In genomic region chr7:48280100-48280499, GRCh38 we compare ENCODE assay signal across 19 cellular contexts.
DNase-seq lines count a peak whose midpoint lies in the region; ATAC-seq and TF ChIP-seq lines count a peak whose summit lies in the region.
"Had no signal": no experiment of that assay in that cellular context is flagged by ENCODE, and none has a peak within 500 bp of the region (broad histone marks: within the 10 kb centered on the region; RNA-seq: fewer than 3 reads in every experiment).

No MANE protein-coding gene starts in this region.

- no peak overlapping the region for H2AFZ ChIP-seq in H9 (ENCODE audit: low read length)

- H3K18ac ChIP-seq in H9 (ENCODE audit: insufficient read length, low read depth, low read length) = no peak overlapping the region

- no peaks in the 10 kb centered on the region for H3K23me2 ChIP-seq in H9 (ENCODE audit: insufficient read length, low read depth, low read length, poor library complexity, severe bottlenecking)

- H2BK12ac ChIP-seq in H9 (ENCODE audit: insufficient read length, low read depth, low read length) = no peak overlapping the region

- no peak overlapping the region for H3K27ac Mint-ChIP-seq in activated naive CD8-positive, alpha-beta T cell treated with anti-CD3 and anti-CD28 coated beads, Interleukin-2, amount 50 U/mL, for 24 hours
- H3K27ac Mint-ChIP-seq in activated naive CD8-positive, alpha-beta T cell treated with anti-CD3 and anti-CD28 coated beads for 36 hours = no peak overlapping the region
- H3K27ac Mint-ChIP-seq in stimulated activated naive CD8-positive, alpha-beta T cell treated with anti-CD3 and anti-CD28 coated beads, Interleukin-15, amount 100 ng/mL, for 72 hours = no peak overlapping the region
- no peak overlapping the region for H3K27ac Mint-ChIP-seq in H9
- H3K27ac Mint-ChIP-seq: activated naive CD4-positive, alpha-beta T cell treated with anti-CD3 and anti-CD28 coated beads, Interleukin-2, amount 50 U/mL, for 24 hours; dendritic cell treated with granulocyte-macrophage colony-stimulating factor and Interleukin-4, amounts not matched to agents 40 ng/mL and 50 ng/mL, for 4 days had no signal

- H4K20me1 ChIP-seq in H9 (ENCODE audit: control insufficient read depth, insufficient read depth, insufficient read length) = no peaks in the 10 kb centered on the region

- no peak overlapping the region for H3K4ac ChIP-seq in H9 (ENCODE audit: low read depth, low read length)

- H3K27ac ChIP-seq in RWPE2 (ENCODE audit: poor library complexity, severe bottlenecking) (peak overlapping the region; percentile 27), H9 (ENCODE audit: insufficient read length, low read depth, low read length) (no peak overlapping the region)
- H3K27ac ChIP-seq: gastroesophageal sphincter, upper lobe of left lung had no signal

- ATAC-seq in activated naive CD8-positive, alpha-beta T cell treated with anti-CD3 and anti-CD28 coated beads, Interleukin-2, amount 50 U/mL, for 24 hours = peak; percentile 57
- peak; percentile 99 for ATAC-seq in RWPE2 (ENCODE audit: low read depth)
- ATAC-seq in stimulated activated naive CD8-positive, alpha-beta T cell treated with anti-CD3 and anti-CD28 coated beads, Interleukin-15, amount 100 ng/mL, for 72 hours = peak; percentile 59
- ATAC-seq: gastroesophageal sphincter had no signal

- no peak overlapping the region for H4K91ac ChIP-seq in H9 (ENCODE audit: insufficient read length, low read depth, low read length)

- no peak for TF ChIP-seq CTCF in RWPE2 (IDR thresholded peaks at IDR 0.05; ENCODE audit: poor library complexity, severe bottlenecking)
- TF ChIP-seq CTCF in fibroblast of mammary gland (conservative IDR thresholded peaks at IDR 0.05; ENCODE audit: control insufficient read depth, insufficient read depth, low read depth, low read length) = no peak
- TF ChIP-seq CTCF in H9 (conservative IDR thresholded peaks at IDR 0.05) = no peak

- no CpG with 5 or more reads among the region's 2 CpGs for WGBS in H9 (ENCODE audit: extremely low coverage, insufficient read length, low lambda C conversion rate)

- no peak overlapping the region for H3K4me2 ChIP-seq in H9 (ENCODE audit: insufficient read depth, insufficient read length, low read length)

- no peak overlapping the region for H3T11ph ChIP-seq in H9 (ENCODE audit: low read length)

- no peak overlapping the region for H2BK20ac ChIP-seq in H9 (ENCODE audit: low read depth, low read length, poor library complexity, severe bottlenecking)

- no peak overlapping the region for H2AK5ac ChIP-seq in H9 (ENCODE audit: insufficient read length, low read length)

- H3K9me3 ChIP-seq in RWPE2 (ENCODE audit: severe bottlenecking) = no peaks in the 10 kb centered on the region
- H3K9me3 ChIP-seq in H9 (ENCODE audit: control insufficient read depth, low read depth, low read length) = no peaks in the 10 kb centered on the region
- H3K9me3 ChIP-seq: gastroesophageal sphincter, upper lobe of left lung had no signal

- H3K27me3 Mint-ChIP-seq in activated naive CD8-positive, alpha-beta T cell treated with anti-CD3 and anti-CD28 coated beads, Interleukin-2, amount 50 U/mL, for 24 hours = peaks cover 9% of the 10 kb centered on the region
- peaks cover 7% of the 10 kb centered on the region for H3K27me3 Mint-ChIP-seq in activated naive CD8-positive, alpha-beta T cell treated with anti-CD3 and anti-CD28 coated beads for 36 hours
- H3K27me3 Mint-ChIP-seq in stimulated activated naive CD8-positive, alpha-beta T cell treated with anti-CD3 and anti-CD28 coated beads, Interleukin-15, amount 100 ng/mL, for 72 hours = peaks cover 27% of the 10 kb centered on the region
- no peaks in the 10 kb centered on the region for H3K27me3 Mint-ChIP-seq in H9 (ENCODE audit: low read depth)
- H3K27me3 Mint-ChIP-seq: dendritic cell treated with granulocyte-macrophage colony-stimulating factor and Interleukin-4, amounts not matched to agents 40 ng/mL and 50 ng/mL, for 4 days had no signal

- H2BK5ac ChIP-seq in H9 (ENCODE audit: insufficient read length, low read length) = no peak overlapping the region

- H2BK15ac ChIP-seq in H9 (ENCODE audit: low read depth, low read length) = no peak overlapping the region

- no peak overlapping the region for H3K9ac ChIP-seq in H9 (ENCODE audit: extremely low read depth, insufficient read length, low read length)

- no peaks in the 10 kb centered on the region for H3K36me3 ChIP-seq in RWPE2 (ENCODE audit: low read depth)
- H3K36me3 ChIP-seq: gastroesophageal sphincter, upper lobe of left lung had no signal

- H3K4me3 Mint-ChIP-seq in activated naive CD8-positive, alpha-beta T cell treated with anti-CD3 and anti-CD28 coated beads, Interleukin-2, amount 50 U/mL, for 24 hours = no peak overlapping the region
- H3K4me3 Mint-ChIP-seq in activated naive CD8-positive, alpha-beta T cell treated with anti-CD3 and anti-CD28 coated beads for 36 hours = no peak overlapping the region
- H3K4me3 Mint-ChIP-seq in stimulated activated naive CD8-positive, alpha-beta T cell treated with anti-CD3 and anti-CD28 coated beads, Interleukin-15, amount 100 ng/mL, for 72 hours = no peak overlapping the region
- no peak overlapping the region for H3K4me3 Mint-ChIP-seq in H9
- H3K4me3 Mint-ChIP-seq: activated naive CD4-positive, alpha-beta T cell treated with anti-CD3 and anti-CD28 coated beads, Interleukin-2, amount 50 U/mL, for 24 hours; dendritic cell treated with granulocyte-macrophage colony-stimulating factor and Interleukin-4, amounts not matched to agents 40 ng/mL and 50 ng/mL, for 4 days had no signal

- no peak overlapping the region for H4K5ac ChIP-seq in H9 (ENCODE audit: insufficient read length, low read depth, low read length)

- H3K4me3 ChIP-seq in RWPE2 (ENCODE audit: severe bottlenecking) = no peak overlapping the region
- no peak overlapping the region for H3K4me3 ChIP-seq in fibroblast of mammary gland (ENCODE audit: control insufficient read depth, low read depth, low read length)
- H3K4me3 ChIP-seq: gastroesophageal sphincter, upper lobe of left lung had no signal

- H3K4me1 ChIP-seq in RWPE2 (ENCODE audit: insufficient read depth, poor library complexity, severe bottlenecking) (peaks cover 18% of the 10 kb centered on the region), H9 (ENCODE audit: insufficient read depth, low read length) (no peaks in the 10 kb centered on the region)
- H3K4me1 ChIP-seq: gastroesophageal sphincter, upper lobe of left lung had no signal

- no peak overlapping the region for H3K56ac ChIP-seq in H9 (ENCODE audit: insufficient read length, low read depth, low read length)

- H3K79me1 ChIP-seq in H9 (ENCODE audit: insufficient read depth, low read depth, low read length, poor library complexity, severe bottlenecking) = no peaks in the 10 kb centered on the region

- no peaks in the 10 kb centered on the region for H3K27me3 ChIP-seq in RWPE2 (ENCODE audit: insufficient read depth, poor library complexity, severe bottlenecking)
- no peaks in the 10 kb centered on the region for H3K27me3 ChIP-seq in H9 (ENCODE audit: insufficient read depth, low read length)
- H3K27me3 ChIP-seq: gastroesophageal sphincter, upper lobe of left lung had no signal

- peaks cover 8% of the 10 kb centered on the region for H3K4me1 Mint-ChIP-seq in activated naive CD8-positive, alpha-beta T cell treated with anti-CD3 and anti-CD28 coated beads, Interleukin-2, amount 50 U/mL, for 24 hours
- no peaks in the 10 kb centered on the region for H3K4me1 Mint-ChIP-seq in activated naive CD8-positive, alpha-beta T cell treated with anti-CD3 and anti-CD28 coated beads for 36 hours
- no peaks in the 10 kb centered on the region for H3K4me1 Mint-ChIP-seq in stimulated activated naive CD8-positive, alpha-beta T cell treated with anti-CD3 and anti-CD28 coated beads, Interleukin-15, amount 100 ng/mL, for 72 hours
- H3K4me1 Mint-ChIP-seq in H9 = no peaks in the 10 kb centered on the region
- H3K4me1 Mint-ChIP-seq: activated naive CD4-positive, alpha-beta T cell treated with anti-CD3 and anti-CD28 coated beads, Interleukin-2, amount 50 U/mL, for 24 hours had no signal

- H3K14ac ChIP-seq in H9 (ENCODE audit: insufficient read depth, low read length) = no peak overlapping the region

- DNase-seq in activated naive CD8-positive, alpha-beta T cell treated with anti-CD3 and anti-CD28 coated beads, Interleukin-2, amount 50 U/mL, for 24 hours = no peak
- DNase-seq in activated naive CD8-positive, alpha-beta T cell treated with anti-CD3 and anti-CD28 coated beads for 36 hours = no peak
- no peak for DNase-seq in RWPE2 (ENCODE audit: low spot score)
- DNase-seq in fibroblast of mammary gland (ENCODE audit: low read depth) = peak; percentile 82
- no peak for DNase-seq in stimulated activated naive CD8-positive, alpha-beta T cell treated with anti-CD3 and anti-CD28 coated beads, Interleukin-15, amount 100 ng/mL, for 72 hours
- DNase-seq in kidney tubule cell (ENCODE audit: low spot score) = no peak
- no peak for DNase-seq in H9
- no peak for DNase-seq in NCI-H1105 (lab: John Stamatoyannopoulos, UW)
- DNase-seq: activated CD8-positive, alpha-beta memory T cell treated with anti-CD3 and anti-CD28 coated beads for 24 hours; AML-193; Karpas-422; NCI-H187; posterior cingulate gyrus; SHP77; stimulated activated CD8-positive, alpha-beta memory T cell treated with anti-CD3 and anti-CD28 coated beads, Interleukin-4, amount 100 ng/mL, for 48 hours; upper lobe of left lung had no signal

- H3K9me3 Mint-ChIP-seq in activated naive CD8-positive, alpha-beta T cell treated with anti-CD3 and anti-CD28 coated beads, Interleukin-2, amount 50 U/mL, for 24 hours = no peaks in the 10 kb centered on the region
- H3K9me3 Mint-ChIP-seq in activated naive CD8-positive, alpha-beta T cell treated with anti-CD3 and anti-CD28 coated beads for 36 hours = no peaks in the 10 kb centered on the region
- no peaks in the 10 kb centered on the region for H3K9me3 Mint-ChIP-seq in stimulated activated naive CD8-positive, alpha-beta T cell treated with anti-CD3 and anti-CD28 coated beads, Interleukin-15, amount 100 ng/mL, for 72 hours
- no peaks in the 10 kb centered on the region for H3K9me3 Mint-ChIP-seq in H9
- H3K9me3 Mint-ChIP-seq: activated naive CD4-positive, alpha-beta T cell treated with anti-CD3 and anti-CD28 coated beads, Interleukin-2, amount 50 U/mL, for 24 hours; dendritic cell treated with granulocyte-macrophage colony-stimulating factor and Interleukin-4, amounts not matched to agents 40 ng/mL and 50 ng/mL, for 4 days had no signal

- H3K23ac ChIP-seq in H9 (ENCODE audit: insufficient read length, low read depth, low read length) = no peak overlapping the region

- no peaks in the 10 kb centered on the region for H3K79me2 ChIP-seq in H9 (ENCODE audit: insufficient read depth, low read length)

- no peaks in the 10 kb centered on the region for H3K36me3 Mint-ChIP-seq in activated naive CD8-positive, alpha-beta T cell treated with anti-CD3 and anti-CD28 coated beads, Interleukin-2, amount 50 U/mL, for 24 hours (ENCODE audit: low read depth)
- no peaks in the 10 kb centered on the region for H3K36me3 Mint-ChIP-seq in activated naive CD8-positive, alpha-beta T cell treated with anti-CD3 and anti-CD28 coated beads for 36 hours
- H3K36me3 Mint-ChIP-seq in H9 (ENCODE audit: insufficient read depth in 1 of 3, low read depth in 3 of 3) = peaks cover 0 to 1% (median 0%) of the 10 kb centered on the region in 3 experiments; a peak in 1 of 7 replicates
- H3K36me3 Mint-ChIP-seq: activated naive CD4-positive, alpha-beta T cell treated with anti-CD3 and anti-CD28 coated beads, Interleukin-2, amount 50 U/mL, for 24 hours had no signal

- no peak overlapping the region for H4K8ac ChIP-seq in H9 (replicated peaks; ENCODE audit: insufficient read length, low read depth, low read length)

- no peak overlapping the region for H2BK120ac ChIP-seq in H9 (ENCODE audit: low read depth, low read length, poor library complexity, severe bottlenecking)
